ENCODE assay signal across 18 cellular contexts in the genomic region with DNA sequence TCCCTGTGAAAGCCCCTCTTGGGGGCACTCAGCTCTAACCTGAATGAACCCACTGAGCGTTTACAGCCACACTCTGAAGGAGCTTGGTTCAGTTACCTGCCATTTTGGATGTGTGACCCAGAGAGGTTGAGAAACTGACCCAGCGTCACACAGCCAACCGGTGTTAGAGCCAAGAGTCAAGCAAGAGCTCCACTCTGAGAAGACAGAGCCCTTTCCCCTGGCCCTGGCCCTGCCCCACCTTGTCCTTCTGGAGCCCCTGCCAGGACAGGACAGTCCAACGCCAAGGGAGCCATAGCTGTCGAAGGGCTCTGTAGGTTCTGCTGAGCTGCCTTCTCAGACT. TPM values are rescaled to one million over a fixed set of nuclear protein-coding genes. Genes with fewer than 3 reads are reported as not detected.
"Had no signal": no experiment of that assay in that cellular context is flagged by ENCODE, and none has a peak within 500 bp of the region (broad histone marks: within the 10 kb centered on the region; RNA-seq: fewer than 3 reads in every experiment).

No MANE protein-coding gene starts in this region.

- FAIRE-seq: islet of Langerhans, small intestine, urothelium cell line had no signal

- H3K9me3 Mint-ChIP-seq: effector memory CD8-positive, alpha-beta T cell; neural crest cell had no signal

- H3K4me3 Mint-ChIP-seq: effector memory CD8-positive, alpha-beta T cell; naive thymus-derived CD8-positive, alpha-beta T cell; neural crest cell had no signal

- H3K27ac Mint-ChIP-seq: effector memory CD8-positive, alpha-beta T cell had no signal

- DNase-seq: effector memory CD8-positive, alpha-beta T cell; gastrocnemius medialis; heart right ventricle; kidney glomerular epithelial cell; mammary epithelial cell; mucosa of descending colon; naive thymus-derived CD8-positive, alpha-beta T cell; ovary; stimulated activated CD4-positive, alpha-beta T cell treated with anti-CD3 and anti-CD28 coated beads, Interleukin-12 subunit alpha, Interleukin-12 subunit beta, amount 100 ng/mL, for 4 hours; stimulated activated naive CD4-positive, alpha-beta T cell; trophoblast cell had no signal

- H3K27ac ChIP-seq: epithelial cell of prostate, esophagus muscularis mucosa, gastrocnemius medialis, heart right ventricle, ovary, right atrium auricular region had no signal

RNA-seq across cellular contexts. Expression of a gene that starts 20.0 kb away (rescaled TPM):
- total RNA-seq: naive thymus-derived CD8-positive, alpha-beta T cell had no signal
- polyA plus RNA-seq: naive thymus-derived CD8-positive, alpha-beta T cell had no signal
